Comparison of ENCODE assay signal across 1 cellular context in genomic region chr2:152335016-152335850, GRCh38.
A peak's percentile ranks its signal among the peaks of the same experiment; 100 is the strongest.
TF ChIP-seq lines count a peak whose summit lies in the region.

Gene FMNL2 (plus strand): TSS chr2:152335174.

TF ChIP-seq in GM12878, 131 proteins besides CTCF, POLR2A, EP300 and RAD21 (continued from another document):
- no peak for TF ChIP-seq ZNF592 (IDR thresholded peaks at IDR 0.05)
- TF ChIP-seq DPF2 (IDR thresholded peaks at IDR 0.05) = peak; percentile 79; the same call in 1 of the 2 replicates
- TF ChIP-seq HCFC1 (IDR thresholded peaks at IDR 0.05; ENCODE audit: low read length) = peak; percentile 85
- peak; percentile 71 for TF ChIP-seq IKZF1 (conservative IDR thresholded peaks at IDR 0.05)
- no peak for TF ChIP-seq JUND (IDR thresholded peaks at IDR 0.05; ENCODE audit: low read depth, low read length)
- TF ChIP-seq SRF (IDR thresholded peaks at IDR 0.05; ENCODE audit: low read depth in 2 of 2, low read length in 2 of 2) = 0 out of 4 replicates have a peak, but pooled peaks of 1 of the 2 experiments have one; percentile 29
- TF ChIP-seq GABPA (IDR thresholded peaks at IDR 0.05; ENCODE audit: low read depth) = no peak
- TF ChIP-seq NR2F1 (conservative IDR thresholded peaks at IDR 0.05) = peak; percentile 41; the same call in 1 of the 2 replicates
- no peak for TF ChIP-seq CUX1 (IDR thresholded peaks at IDR 0.05; ENCODE audit: insufficient replicate concordance, low read depth, low read length)
- TF ChIP-seq ZBTB40 (IDR thresholded peaks at IDR 0.05; ENCODE audit: borderline replicate concordance) = no peak
- peak; percentile 86 for TF ChIP-seq HDAC6 (IDR thresholded peaks at IDR 0.05; ENCODE audit: unreplicated experiment)
- 0 out of 2 replicates have a peak, but pooled peaks have one; percentile 52 for TF ChIP-seq BACH1 (IDR thresholded peaks at IDR 0.05; ENCODE audit: borderline replicate concordance)
- peak; percentile 54; the same call in 1 of the 2 replicates for TF ChIP-seq POLR2AphosphoS5 (IDR thresholded peaks at IDR 0.05; ENCODE audit: low read length)
- peak; percentile 56; the same call in 1 of the 2 replicates for TF ChIP-seq YY1 (IDR thresholded peaks at IDR 0.05; ENCODE audit: low read depth, low read length)
- no peak for TF ChIP-seq SMAD5 (IDR thresholded peaks at IDR 0.05; ENCODE audit: low read depth)
- TF ChIP-seq RBBP5 (conservative IDR thresholded peaks at IDR 0.05) = no peak
- TF ChIP-seq MAX (IDR thresholded peaks at IDR 0.05; ENCODE audit: low read depth, low read length) = 0 out of 2 replicates have a peak, but pooled peaks have one; percentile 20
- peak; percentile 10 for TF ChIP-seq MEF2B (IDR thresholded peaks at IDR 0.05; ENCODE audit: partially characterized antibody, poor library complexity, severe bottlenecking)
- peak; percentile 72 for TF ChIP-seq SIX5 (IDR thresholded peaks at IDR 0.05; ENCODE audit: low read depth, low read length, severe bottlenecking)
- peak in 1 of 2 experiments; percentile 65; a peak in 2 of 4 replicates for TF ChIP-seq BHLHE40 (IDR thresholded peaks at IDR 0.05; ENCODE audit: borderline replicate concordance in 1 of 2, low read depth in 2 of 2, low read length in 1 of 2)
- no peak for TF ChIP-seq RAD51 (IDR thresholded peaks at IDR 0.05)
- 0 out of 2 replicates have a peak, but pooled peaks have one; percentile 18 for TF ChIP-seq ZNF217 (IDR thresholded peaks at IDR 0.05)
- no peak for TF ChIP-seq SREBF1 (IDR thresholded peaks at IDR 0.05; ENCODE audit: low read length)
- TF ChIP-seq POU2F2 (IDR thresholded peaks at IDR 0.05; ENCODE audit: borderline replicate concordance, low read depth, low read length) = no peak
- peak; percentile 83 for TF ChIP-seq LARP7 (IDR thresholded peaks at IDR 0.05)
- TF ChIP-seq SP1 (IDR thresholded peaks at IDR 0.05; ENCODE audit: low read depth, low read length) = peak; percentile 42
- no peak for TF ChIP-seq TCF3 (IDR thresholded peaks at IDR 0.05; ENCODE audit: borderline replicate concordance, insufficient read depth, low read depth, low read length)
- 0 out of 2 replicates have a peak, but pooled peaks have one; percentile 28 for TF ChIP-seq ZNF687 (IDR thresholded peaks at IDR 0.05)
- TF ChIP-seq KDM1A (IDR thresholded peaks at IDR 0.05; ENCODE audit: borderline replicate concordance) = no peak
- TF ChIP-seq CREB1 (IDR thresholded peaks at IDR 0.05; ENCODE audit: low read depth) = peak; percentile 79; the same call in 1 of the 2 replicates
- no peak for TF ChIP-seq PKNOX1 (IDR thresholded peaks at IDR 0.05)
- TF ChIP-seq GATAD2B (conservative IDR thresholded peaks at IDR 0.05; ENCODE audit: low read depth) = peak; percentile 77
- peak; percentile 30; the same call in 1 of the 2 replicates for TF ChIP-seq TCF12 (IDR thresholded peaks at IDR 0.05; ENCODE audit: low read depth, low read length)
- TF ChIP-seq SMARCA5 (IDR thresholded peaks at IDR 0.05) = 0 out of 2 replicates have a peak, but pooled peaks have one; percentile 41
